ENCODE assay signal across 21 cellular contexts in genomic region chr5:98424681-98425454, GRCh38.
DNase-seq lines count a peak whose midpoint lies in the region; ATAC-seq, FAIRE-seq and TF ChIP-seq lines count a peak whose summit lies in the region.
"Had no signal": no experiment of that assay in that cellular context is flagged by ENCODE, and none has a peak within 500 bp of the region (broad histone marks: within the 10 kb centered on the region; RNA-seq: fewer than 3 reads in every experiment).

No MANE protein-coding gene starts in this region.

- in situ Hi-C loops in HepG2 (cut with HindIII; ENCODE audit: extremely low pct_ligation_motif_present, low pct_unique_long_range_greater_than_20kb) = no loop called here

- BruUV-seq in HepG2 (replicated peaks; lab: Mats Ljungman, UMichigan) = no TSS peak

- intact Hi-C loops in HepG2 (cut with micrococcal nuclease; ENCODE audit: unreplicated experiment) = no loop called here

- no peak for FAIRE-seq in HepG2 (lab: Jason Lieb, UNC)
- FAIRE-seq: colon, G401.6 had no signal

- POLR2A ChIA-PET in HepG2 (lab: Yijun Ruan, JAX) = no interaction called here

- TF ChIP-seq RAD21 in HepG2 (CRISPR knock-in tag; IDR thresholded peaks at IDR 0.05) = no peak

- DNase-seq in AG10803 (ENCODE audit: low read depth) (peak; percentile 88), RPMI7951 (ENCODE audit: low read depth) (peak; percentile 36), fibroblast of lung (ENCODE audit: low read depth in 2 of 2) (peak; percentile 46 to 64), osteoblast (ENCODE audit: insufficient read length, low spot score, missing footprints) (no peak), HepG2 (ENCODE audit: low spot score) (no peak), NCI-H187 treated with DMSO at 0.1 percent for 48 hours (lab: John Stamatoyannopoulos, UW) (no peak), left lobe of liver (ENCODE audit: low spot score) (no peak)
- DNase-seq: activated CD4-positive, alpha-beta T cell treated with anti-CD3 and anti-CD28 coated beads for 4 hours; activated gamma-delta T cell treated with Interleukin-2 at 50 U/mL for 16 hours; COR-L47; head of caudate nucleus; immature natural killer cell; NCI-H2081; NCI-H526; PC-3; right cardiac atrium; stomach; uterus had no signal

- H2AFZ ChIP-seq in fibroblast of lung (ENCODE audit: low read length) = no peak overlapping the region
- H2AFZ ChIP-seq in osteoblast (ENCODE audit: low read length) = peak overlapping the region; percentile 64
- no peak overlapping the region for H2AFZ ChIP-seq in HepG2 (ENCODE audit: low read length)

- 0 out of 2 replicates have a peak, but pooled peaks have one; percentile 12 for TF ChIP-seq CTCF in AG10803 (conservative IDR thresholded peaks at IDR 0.05; ENCODE audit: low read length)
- no peak for TF ChIP-seq CTCF in fibroblast of lung (conservative IDR thresholded peaks at IDR 0.05 in 1 of 2, IDR thresholded peaks at IDR 0.05 in 1 of 2; ENCODE audit: low read depth in 1 of 2, low read length in 2 of 2)
- TF ChIP-seq CTCF in osteoblast (IDR thresholded peaks at IDR 0.05; ENCODE audit: extremely low read depth, low read depth, low read length) = no peak
- no peak for TF ChIP-seq CTCF in HepG2 (CRISPR knock-in tag; IDR thresholded peaks at IDR 0.05)

- H3K27me3 ChIP-seq in fibroblast of lung (ENCODE audit: control insufficient read depth, insufficient read depth, low read length) (no peaks in the 10 kb centered on the region), osteoblast (ENCODE audit: insufficient read depth, low read length) (no peaks in the 10 kb centered on the region), HepG2 (ENCODE audit: control insufficient read depth in 1 of 2, insufficient read depth in 2 of 2, low read length in 2 of 2) (no peaks in the 10 kb centered on the region)
- H3K27me3 ChIP-seq: stomach, uterus had no signal

- H3K79me2 ChIP-seq in fibroblast of lung (ENCODE audit: control insufficient read depth, insufficient read depth, low read length) (no peaks in the 10 kb centered on the region), osteoblast (ENCODE audit: insufficient read depth, low read length) (no peaks in the 10 kb centered on the region), HepG2 (ENCODE audit: insufficient read depth, low read length) (no peaks in the 10 kb centered on the region)

- H3K9me3 ChIP-seq in fibroblast of lung (ENCODE audit: control insufficient read depth, insufficient read depth, low read depth, low read length) = no peaks in the 10 kb centered on the region
- no peaks in the 10 kb centered on the region for H3K9me3 ChIP-seq in osteoblast (ENCODE audit: low read depth, low read length)
- no peaks in the 10 kb centered on the region for H3K9me3 ChIP-seq in HepG2 (ENCODE audit: low read length)
- H3K9me3 ChIP-seq: stomach, uterus had no signal

- 36% methylated on average over 4 of the region's 4 CpGs for WGBS in HepG2 (ENCODE audit: low lambda C conversion rate)

- no peaks in the 10 kb centered on the region for H3K36me3 ChIP-seq in fibroblast of lung (ENCODE audit: control insufficient read depth, insufficient read depth, low read length)
- H3K36me3 ChIP-seq in osteoblast (ENCODE audit: insufficient read depth, low read length) = no peaks in the 10 kb centered on the region
- no peaks in the 10 kb centered on the region for H3K36me3 ChIP-seq in HepG2 (replicated peaks in 1 of 2; ENCODE audit: control insufficient read depth in 1 of 2, insufficient read depth in 2 of 2, low read length in 2 of 2)
- H3K36me3 ChIP-seq: stomach, uterus had no signal

- H3K4me1 ChIP-seq in fibroblast of lung (ENCODE audit: control insufficient read depth, extremely low read depth, insufficient read depth, low read length) (peaks cover 16% of the 10 kb centered on the region), osteoblast (ENCODE audit: insufficient read depth, low read length) (peaks cover 8% of the 10 kb centered on the region), HepG2 (ENCODE audit: insufficient read depth, low read length) (no peaks in the 10 kb centered on the region)
- H3K4me1 ChIP-seq: uterus had no signal

- H3K9ac ChIP-seq in fibroblast of lung (ENCODE audit: insufficient read depth, low read length) = no peak overlapping the region
- no peak overlapping the region for H3K9ac ChIP-seq in HepG2 (ENCODE audit: insufficient read depth, low read depth, low read length)

- no peak overlapping the region for H3K4me3 ChIP-seq in AG10803 (ENCODE audit: low read length)
- no peak overlapping the region for H3K4me3 ChIP-seq in fibroblast of lung (replicated peaks in 1 of 4; ENCODE audit: control extremely low read depth in 1 of 4, insufficient read depth in 1 of 4, low read depth in 3 of 4, low read length in 4 of 4)
- H3K4me3 ChIP-seq in osteoblast (ENCODE audit: insufficient read depth, low read length) = no peak overlapping the region
- H3K4me3 ChIP-seq in HepG2 (replicated peaks in 1 of 3; ENCODE audit: insufficient read depth in 1 of 3, low read depth in 2 of 3, low read length in 3 of 3) = no peak overlapping the region
- H3K4me3 ChIP-seq: stomach, uterus had no signal

- peak overlapping the region; percentile 13 for H3K4me2 ChIP-seq in fibroblast of lung (ENCODE audit: extremely low read depth, insufficient read depth, low read length)
- no peak overlapping the region for H3K4me2 ChIP-seq in osteoblast (ENCODE audit: insufficient read depth, low read length)
- H3K4me2 ChIP-seq in HepG2 (ENCODE audit: low read depth, low read length) = no peak overlapping the region

- CTCF ChIA-PET in HepG2 (lab: Yijun Ruan, JAX; ENCODE audit: low intra/inter-chr PET ratio, low total read pairs) = no interaction called here

- H3K27ac ChIP-seq in fibroblast of lung (ENCODE audit: insufficient read depth, low read length) (peak overlapping the region; percentile 59), osteoblast (ENCODE audit: low read depth, low read length) (no peak overlapping the region), HepG2 (ENCODE audit: extremely low read length, insufficient read depth, low read length) (no peak overlapping the region)
- H3K27ac ChIP-seq: stomach, uterus had no signal

- ATAC-seq in HepG2 = no peak
- no peak for ATAC-seq in left lobe of liver
- ATAC-seq in HG02623 (IDR thresholded peaks at IDR 0.05; ENCODE audit: unreplicated experiment) = no peak
- ATAC-seq: PC-3, right cardiac atrium had no signal

- TF ChIP-seq EP300 in HepG2 (IDR thresholded peaks at IDR 0.05; ENCODE audit: low read depth in 2 of 2, low read length in 2 of 2) (no peak), HepG2 (CRISPR knock-in tag; IDR thresholded peaks at IDR 0.05; ENCODE audit: borderline replicate concordance) (no peak)

- no peak for TF ChIP-seq POLR2A in HepG2 (IDR thresholded peaks at IDR 0.05; ENCODE audit: insufficient read depth in 1 of 2, low read depth in 2 of 2, low read length in 2 of 2)

- no peaks in the 10 kb centered on the region for H4K20me1 ChIP-seq in fibroblast of lung (ENCODE audit: control insufficient read depth, extremely low read depth, insufficient read depth, low read length)
- no peaks in the 10 kb centered on the region for H4K20me1 ChIP-seq in osteoblast (ENCODE audit: insufficient read depth, low read length)
- H4K20me1 ChIP-seq in HepG2 (ENCODE audit: insufficient read depth, low read length) = no peaks in the 10 kb centered on the region

TF ChIP-seq in HepG2, 621 proteins besides CTCF, POLR2A, EP300 and RAD21:
- no peak for TF ChIP-seq IKZF5 (CRISPR knock-in tag; IDR thresholded peaks at IDR 0.05)
- TF ChIP-seq TGIF2 (CRISPR knock-in tag; IDR thresholded peaks at IDR 0.05) = no peak
- no peak for TF ChIP-seq TFDP2 (CRISPR knock-in tag; IDR thresholded peaks at IDR 0.05)
- TF ChIP-seq ZNF18 (CRISPR knock-in tag; IDR thresholded peaks at IDR 0.05; ENCODE audit: insufficient replicate concordance) = no peak
- TF ChIP-seq HMG20A (CRISPR knock-in tag; IDR thresholded peaks at IDR 0.05; ENCODE audit: borderline replicate concordance) = no peak

Comparison
In these comparisons a context has a peak if more than half of its experiments do, and no peak if none do; other contexts are left out.
1. DNase-seq: peak in AG10803 (single experiment), RPMI7951 (single experiment) and fibroblast of lung (2 of 2); none in osteoblast (single experiment), HepG2 (single experiment), NCI-H187 treated with DMSO at 0.1 percent for 48 hours (single experiment) and left lobe of liver (single experiment).